In genomic region chr18:35267809-35268208, GRCh38 we compare ENCODE assay signal across 8 cellular contexts. TPM values are rescaled to one million over a fixed set of nuclear protein-coding genes. Genes with fewer than 3 reads are reported as not detected.
DNase-seq lines count a peak whose midpoint lies in the region; ATAC-seq, FAIRE-seq and TF ChIP-seq lines count a peak whose summit lies in the region.

No MANE protein-coding gene starts in this region.

- peaks cover 7% of the 10 kb centered on the region for H3K27me3 Mint-ChIP-seq in activated naive CD4-positive, alpha-beta T cell treated with anti-CD3 and anti-CD28 coated beads, Interleukin-2, amount 10 ng/mL, durations not matched to agents 7 days and 5 days

- FAIRE-seq in bronchial epithelial cell (lab: Jason Lieb, UNC), result no peak

- H3K27ac Mint-ChIP-seq in activated naive CD4-positive, alpha-beta T cell treated with anti-CD3 and anti-CD28 coated beads, Interleukin-2, amount 10 ng/mL, durations not matched to agents 7 days and 5 days, result no peak overlapping the region

- peaks cover 31% of the 10 kb centered on the region for H3K36me3 Mint-ChIP-seq in activated naive CD4-positive, alpha-beta T cell treated with anti-CD3 and anti-CD28 coated beads, Interleukin-2, amount 10 ng/mL, durations not matched to agents 7 days and 5 days

- H3K27me3 ChIP-seq in bronchial epithelial cell (ENCODE audit: control insufficient read depth, insufficient read depth, low read length), result no peaks in the 10 kb centered on the region
- H3K27me3 ChIP-seq in mononuclear cell (ENCODE audit: insufficient read depth, low read length), result no peaks in the 10 kb centered on the region
- no peaks in the 10 kb centered on the region for H3K27me3 ChIP-seq in upper lobe of right lung

- ATAC-seq in upper lobe of right lung, result no peak
- ATAC-seq in GM19395 (IDR thresholded peaks at IDR 0.05; ENCODE audit: unreplicated experiment), result no peak

- H3K4me3 Mint-ChIP-seq in activated naive CD4-positive, alpha-beta T cell treated with anti-CD3 and anti-CD28 coated beads, Interleukin-2, amount 10 ng/mL, durations not matched to agents 7 days and 5 days, result peak overlapping the region; percentile 85

- TF ChIP-seq CTCF in bronchial epithelial cell (IDR thresholded peaks at IDR 0.05; ENCODE audit: insufficient read depth, low read length, severe bottlenecking) (no peak), upper lobe of right lung (IDR thresholded peaks at IDR 0.05) (no peak)

- no peaks in the 10 kb centered on the region for H3K9me3 ChIP-seq in mononuclear cell (ENCODE audit: low read depth, low read length)
- no peaks in the 10 kb centered on the region for H3K9me3 ChIP-seq in upper lobe of right lung

- intact Hi-C loops in upper lobe of right lung (cut with DNase I), result no loop called here

- peaks cover 32% of the 10 kb centered on the region for H3K9me3 Mint-ChIP-seq in activated naive CD4-positive, alpha-beta T cell treated with anti-CD3 and anti-CD28 coated beads, Interleukin-2, amount 10 ng/mL, durations not matched to agents 7 days and 5 days

- CTCF ChIA-PET in activated naive CD4-positive, alpha-beta T cell treated with anti-CD3 and anti-CD28 coated beads, Interleukin-2, amount 10 ng/mL, durations not matched to agents 7 days and 5 days (lab: Charles Lee), result no interaction called here

- peaks cover 18% of the 10 kb centered on the region for H3K4me1 ChIP-seq in mononuclear cell (ENCODE audit: insufficient read depth, low read length)
- no peaks in the 10 kb centered on the region for H3K4me1 ChIP-seq in upper lobe of right lung

- H3K27ac ChIP-seq in upper lobe of right lung, result peak overlapping the region; percentile 90

- no peaks in the 10 kb centered on the region for H3K36me3 ChIP-seq in bronchial epithelial cell (ENCODE audit: control insufficient read depth, insufficient read depth, low read length)
- peaks cover 8% of the 10 kb centered on the region for H3K36me3 ChIP-seq in upper lobe of right lung

- peaks cover 26% of the 10 kb centered on the region for H3K4me1 Mint-ChIP-seq in activated naive CD4-positive, alpha-beta T cell treated with anti-CD3 and anti-CD28 coated beads, Interleukin-2, amount 10 ng/mL, durations not matched to agents 7 days and 5 days

- H3K4me3 ChIP-seq in bronchial epithelial cell (ENCODE audit: low read depth, low read length) (peak overlapping the region; percentile 40), mononuclear cell (ENCODE audit: low read length) (peak overlapping the region; percentile 57), upper lobe of right lung (peak overlapping the region; percentile 78)

- peak; percentile 27 for DNase-seq in activated naive CD4-positive, alpha-beta T cell treated with anti-CD3 and anti-CD28 coated beads, Interleukin-2, amount 10 ng/mL, durations not matched to agents 7 days and 5 days
- DNase-seq in activated naive CD4-positive, alpha-beta T cell treated with Interleukin-2 at 50 U/mL for 16 hours, result no peak
- no peak for DNase-seq in bronchial epithelial cell (ENCODE audit: low read depth)
- DNase-seq in upper lobe of right lung, result peak; percentile 64
- DNase-seq in islet precursor cell, result no peak
- DNase-seq in NCI-H1105 treated with DMSO at 0.1 percent for 48 hours (lab: John Stamatoyannopoulos, UW), result no peak

RNA-seq across cellular contexts. Expression of gene ZSCAN30, which starts 22.2 kb away (rescaled TPM):
- total RNA-seq in bronchial epithelial cell (10.0 and 16.5 TPM in 2 replicates), mononuclear cell (6.1 TPM), upper lobe of right lung (18.9 TPM)

RNA-seq across cellular contexts. Expression of gene ZNF397, which starts 27.0 kb away (rescaled TPM):
- total RNA-seq in bronchial epithelial cell, result 12.4 and 15.0 TPM in 2 replicates
- total RNA-seq in mononuclear cell, result 7.7 TPM
- total RNA-seq in upper lobe of right lung, result 29.2 TPM

Comparison
In these comparisons a context has a peak if more than half of its experiments do, and no peak if none do; other contexts are left out.
1. DNase-seq: peak in activated naive CD4-positive, alpha-beta T cell treated with anti-CD3 and anti-CD28 coated beads, Interleukin-2, amount 10 ng/mL, durations not matched to agents 7 days and 5 days (single experiment) and upper lobe of right lung (single experiment); none in activated naive CD4-positive, alpha-beta T cell treated with Interleukin-2 at 50 U/mL for 16 hours (single experiment), bronchial epithelial cell (single experiment), islet precursor cell (single experiment) and NCI-H1105 treated with DMSO at 0.1 percent for 48 hours (single experiment).
2. Peak in every context shown above with its lines, with median percentiles within 50 percentile points of each other: H3K4me3 ChIP-seq.